ENCODE assay signal across 8 cellular contexts in the genomic region with DNA sequence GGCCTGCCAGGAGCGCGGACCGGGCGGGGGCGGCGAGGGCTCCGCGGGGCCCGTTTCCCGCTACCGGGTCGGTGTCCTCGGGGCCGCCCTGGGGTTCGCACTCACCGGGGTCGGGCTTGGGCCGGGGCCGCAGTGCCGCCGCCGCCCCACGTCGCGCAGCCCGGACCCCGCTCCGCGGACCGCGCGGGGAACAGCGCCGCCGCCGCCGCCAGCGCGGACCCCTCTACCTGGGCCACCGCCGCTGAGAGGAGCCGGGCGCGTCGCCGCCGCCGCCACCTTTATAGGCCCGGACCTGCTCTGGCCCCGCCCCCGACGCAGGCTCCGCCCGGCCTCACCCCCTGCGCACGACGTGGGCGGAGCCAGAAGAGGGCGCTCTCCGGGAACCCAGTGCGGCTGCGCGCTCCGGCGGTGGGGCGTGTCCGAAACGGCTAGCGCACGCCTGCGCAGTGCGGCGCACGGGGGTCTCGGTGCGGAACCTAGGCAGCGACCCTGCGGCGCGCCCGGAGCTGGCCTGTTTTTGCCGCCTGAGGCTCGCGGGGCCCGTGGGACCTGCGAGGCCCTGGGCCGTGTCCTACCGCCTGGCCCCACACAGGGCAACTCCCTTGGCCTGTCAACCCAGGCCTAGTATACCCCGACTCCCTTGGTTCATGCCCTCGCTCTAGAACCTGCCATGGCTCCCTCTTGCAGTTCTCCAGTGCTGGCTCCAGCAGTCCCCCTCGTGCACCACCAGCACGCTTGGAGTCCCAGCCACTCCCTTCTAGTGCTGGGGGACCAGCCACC. TPM values are rescaled to one million over a fixed set of nuclear protein-coding genes. Genes with fewer than 3 reads are reported as not detected.
DNase-seq lines count a peak whose midpoint lies in the region; ATAC-seq and TF ChIP-seq lines count a peak whose summit lies in the region.

A gene (minus strand): TSS at position 254 of the 780 bp plus-strand sequence. CDS start 393 bp downstream, outside the sequence.

- peaks cover 0 to 19% of the 10 kb centered on the region in 2 donors for H3K36me3 ChIP-seq in adrenal gland (replicated peaks in 1 of 2)
- H3K36me3 ChIP-seq in prostate gland, result no peaks in the 10 kb centered on the region

- H3K27ac ChIP-seq in adrenal gland, result peak within 1 kb of the TSS; percentile 89 to 99 (median 98)
- H3K27ac ChIP-seq in prostate gland, result peak within 1 kb of the TSS; percentile 99 to 100

- H3K4me1 ChIP-seq in adrenal gland (replicated peaks in 1 of 2) (peaks cover 52 to 57% of the 10 kb centered on the region in 2 donors), prostate gland (replicated peaks) (peaks cover 45% of the 10 kb centered on the region)

- H3K9me3 ChIP-seq in adrenal gland (replicated peaks in 1 of 3), result no peaks in the 10 kb centered on the region
- H3K9me3 ChIP-seq in prostate gland, result no peaks in the 10 kb centered on the region

- peak; percentile 98 to 99 for TF ChIP-seq POLR2A in adrenal gland (IDR thresholded peaks at IDR 0.05)
- peak; percentile 96 for TF ChIP-seq POLR2A in prostate gland (IDR thresholded peaks at IDR 0.05)

- TF ChIP-seq CTCF in GM12865 (IDR thresholded peaks at IDR 0.05; ENCODE audit: insufficient read depth, low read depth, low read length, missing control alignments) (peak; percentile 55), adrenal gland (IDR thresholded peaks at IDR 0.05) (peak in 4 of 6 experiments; percentile 34 to 76 (median 53)), prostate gland (IDR thresholded peaks at IDR 0.05) (peak; percentile 53 to 97 (median 83))

- peak; percentile 95 for DNase-seq in GM12865 (ENCODE audit: low read depth)
- DNase-seq in NCI-H1105 (lab: John Stamatoyannopoulos, UW), result peak; percentile 86
- peak; percentile 87 to 95 (median 92) for DNase-seq in adrenal gland
- peak; percentile 95 for DNase-seq in left cardiac atrium
- DNase-seq in prostate gland (ENCODE audit: low spot score), result peak; percentile 92
- peak; percentile 94 for DNase-seq in ureter (ENCODE audit: low spot score)

- 1 to 4% (median 2%) methylated on average over 4 to 91 of the region's 92 CpGs for WGBS in adrenal gland, 4 donors
- WGBS in prostate gland, result 2% methylated on average over 37 of the region's 92 CpGs

- peak; percentile 42 for ATAC-seq in HG02588 (IDR thresholded peaks at IDR 0.05; ENCODE audit: unreplicated experiment)
- ATAC-seq in left cardiac atrium, result peak; percentile 75 to 85

- H3K27me3 ChIP-seq in adrenal gland, result no peaks in the 10 kb centered on the region
- H3K27me3 ChIP-seq in prostate gland (replicated peaks; ENCODE audit: insufficient read depth), result no peaks in the 10 kb centered on the region

- intact Hi-C loops in T-helper 1 cell treated with Interleukin-12 subunit alpha and Interleukin-12 subunit beta and Interleukin-4 antibody, amounts not matched to agents 30 ng/mL and 1 ng/mL, for 36 hours (cut with micrococcal nuclease), result loop anchor here (1.0 to 2.0 kb wide), 6 partner anchors 9 to 45 kb away; a partner anchor contains a TSS
- intact Hi-C loops in adrenal gland (cut with DNase I), result no loop called here
- intact Hi-C loops in left cardiac atrium (cut with DNase I), result no loop called here
- intact Hi-C loops in prostate gland (cut with DNase I), result no loop called here

- peak within 1 kb of the TSS; percentile 93 for H3K4me3 ChIP-seq in GM12865 (ENCODE audit: low read depth, low read length)
- peak within 1 kb of the TSS; percentile 62 to 99 (median 88) for H3K4me3 ChIP-seq in adrenal gland
- peak within 1 kb of the TSS; percentile 98 to 100 for H3K4me3 ChIP-seq in prostate gland

RNA-seq across cellular contexts. Expression of the gene that starts here (rescaled TPM):
- 205 and 213 TPM in 2 replicates for total RNA-seq in T-helper 1 cell treated with Interleukin-12 subunit alpha and Interleukin-12 subunit beta and Interleukin-4 antibody, amounts not matched to agents 30 ng/mL and 1 ng/mL, for 36 hours
- 100 to 1,000 TPM; 106 to 440 (median 171) TPM for total RNA-seq in adrenal gland
- polyA plus RNA-seq in adrenal gland, result 100 to 1,000 TPM in 2 of 3 donors, 10 to 100 TPM in 1; 30.4 to 238 (median 140) TPM
- 100 to 1,000 TPM; 127 to 174 TPM for total RNA-seq in left cardiac atrium
- total RNA-seq in prostate gland, result 100 to 1,000 TPM; 141 to 189 TPM
- 151 TPM for total RNA-seq in ureter

Comparison
In these comparisons a context has a peak if more than half of its experiments do, and no peak if none do; other contexts are left out.
1. Peak in every context shown above with its lines: DNase-seq, ATAC-seq, H3K4me3 ChIP-seq and H3K27ac ChIP-seq.